ENCODE assay signal across 14 cellular contexts in the genomic region with DNA sequence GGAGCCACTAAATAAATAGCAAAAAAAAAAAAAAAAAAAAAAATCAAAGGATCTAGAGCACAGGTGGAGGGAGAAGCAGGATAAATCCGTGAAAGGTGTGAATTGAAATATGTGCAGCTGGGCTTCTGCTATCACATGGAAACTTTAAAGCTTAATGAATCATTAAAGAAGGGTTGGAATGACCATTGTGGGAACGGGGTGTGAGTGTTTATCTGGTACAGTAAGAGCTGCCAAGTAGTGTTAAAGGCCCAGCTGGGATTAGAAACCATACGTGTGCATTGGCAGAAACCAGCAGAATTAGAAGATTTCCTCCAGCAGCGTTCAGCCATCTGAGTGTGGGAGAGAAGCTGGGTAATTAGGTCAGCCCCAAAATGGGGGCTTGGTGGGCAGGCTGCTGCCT. TPM values are rescaled to one million over a fixed set of nuclear protein-coding genes. Genes with fewer than 3 reads are reported as not detected.
DNase-seq lines count a peak whose midpoint lies in the region; FAIRE-seq and TF ChIP-seq lines count a peak whose summit lies in the region.
"Had no signal": no experiment of that assay in that cellular context is flagged by ENCODE, and none has a peak within 500 bp of the region (broad histone marks: within the 10 kb centered on the region; RNA-seq: fewer than 3 reads in every experiment).

No MANE protein-coding gene starts in this region.

- H4K20me1 ChIP-seq in neural progenitor cell (ENCODE audit: low read depth), result no peaks in the 10 kb centered on the region

- H3K4me2 ChIP-seq in neural progenitor cell, result no peak overlapping the region

- H3K27ac ChIP-seq in neural progenitor cell, result no peak overlapping the region
- H3K27ac ChIP-seq in thyroid gland, result no peak overlapping the region
- H3K27ac ChIP-seq: C4-2B had no signal

- H3K9me3 Mint-ChIP-seq in neural progenitor cell, result no peaks in the 10 kb centered on the region
- H3K9me3 Mint-ChIP-seq: stimulated activated effector memory CD8-positive, alpha-beta T cell treated with anti-CD3 and anti-CD28 coated beads, Interleukin-12 subunit alpha, Interleukin-12 subunit beta, amount 100 ng/mL, for 72 hours had no signal

- peaks cover 4% of the 10 kb centered on the region for H3K27me3 Mint-ChIP-seq in neural progenitor cell (ENCODE audit: insufficient read depth, low read depth)
- H3K27me3 Mint-ChIP-seq: T-helper 17 cell had no signal

- H3F3A ChIP-seq in neural progenitor cell (ENCODE audit: low read depth), result peaks cover 8% of the 10 kb centered on the region

- H2AFZ ChIP-seq in neural progenitor cell (replicated peaks), result no peak overlapping the region

- intact Hi-C loops in thyroid gland (cut with DNase I), result no loop called here

- no peak overlapping the region for H3K4me3 Mint-ChIP-seq in neural progenitor cell
- H3K4me3 Mint-ChIP-seq: stimulated activated effector memory CD8-positive, alpha-beta T cell treated with anti-CD3 and anti-CD28 coated beads, Interleukin-12 subunit alpha, Interleukin-12 subunit beta, amount 100 ng/mL, for 72 hours; T-helper 17 cell had no signal

- DNase-seq in ELR (ENCODE audit: low read depth), result peak; percentile 46
- DNase-seq in SW480 (ENCODE audit: low spot score), result peak; percentile 70
- peak; percentile 80 for DNase-seq in fibroblast of peridontal ligament (ENCODE audit: extremely low read depth)
- no peak for DNase-seq in neural progenitor cell (ENCODE audit: low spot score)
- no peak for DNase-seq in DMS53 (lab: John Stamatoyannopoulos, UW)
- no peak for DNase-seq in thyroid gland
- DNase-seq in GM12891 (ENCODE audit: insufficient read length, low spot score), result no peak
- no peak for DNase-seq in NCI-H748 (lab: John Stamatoyannopoulos, UW; ENCODE audit: unreplicated experiment)
- DNase-seq: heart right ventricle; stimulated activated CD4-positive, alpha-beta T cell treated with anti-CD3 and anti-CD28 coated beads, Interleukin-15, amount 100 ng/mL, for 24 hours; T-helper 17 cell had no signal

- H3K27ac Mint-ChIP-seq in neural progenitor cell, result peak overlapping the region; percentile 63
- H3K27ac Mint-ChIP-seq: stimulated activated effector memory CD8-positive, alpha-beta T cell treated with anti-CD3 and anti-CD28 coated beads, Interleukin-12 subunit alpha, Interleukin-12 subunit beta, amount 100 ng/mL, for 72 hours; T-helper 17 cell had no signal

- H3K9me3 ChIP-seq in neural progenitor cell (ENCODE audit: low read depth) (no peaks in the 10 kb centered on the region), thyroid gland (no peaks in the 10 kb centered on the region)
- H3K9me3 ChIP-seq: heart right ventricle had no signal

- WGBS in thyroid gland, 2 donors, result 30 to 51% methylated on average over 4 of the region's 4 CpGs

- TF ChIP-seq POLR2A in thyroid gland (IDR thresholded peaks at IDR 0.05) (no peak), GM12891 (IDR thresholded peaks at IDR 0.05; ENCODE audit: low read depth, low read length) (no peak)

- peaks cover 4% of the 10 kb centered on the region for H3K4me1 ChIP-seq in neural progenitor cell
- H3K4me1 ChIP-seq in thyroid gland, result peaks cover 7 to 22% of the 10 kb centered on the region in 2 donors

- no peaks in the 10 kb centered on the region for H3K36me3 Mint-ChIP-seq in neural progenitor cell
- H3K36me3 Mint-ChIP-seq: stimulated activated effector memory CD8-positive, alpha-beta T cell treated with anti-CD3 and anti-CD28 coated beads, Interleukin-12 subunit alpha, Interleukin-12 subunit beta, amount 100 ng/mL, for 72 hours had no signal

- H3K4me3 ChIP-seq in neural progenitor cell (no peak overlapping the region), thyroid gland (replicated peaks in 1 of 3) (no peak overlapping the region)
- H3K4me3 ChIP-seq: heart right ventricle had no signal

- no peak overlapping the region for H3K9ac ChIP-seq in neural progenitor cell

- no peak for TF ChIP-seq CTCF in neural progenitor cell (IDR thresholded peaks at IDR 0.05)
- no peak for TF ChIP-seq CTCF in thyroid gland (IDR thresholded peaks at IDR 0.05)

- FAIRE-seq in GM12891 (lab: Jason Lieb, UNC), result no peak

- H3K4me1 Mint-ChIP-seq in neural progenitor cell, result peaks cover 11% of the 10 kb centered on the region

- no peaks in the 10 kb centered on the region for H3K36me3 ChIP-seq in neural progenitor cell
- H3K36me3 ChIP-seq in thyroid gland, result no peaks in the 10 kb centered on the region
- H3K36me3 ChIP-seq: heart right ventricle had no signal

- no peaks in the 10 kb centered on the region for H3K27me3 ChIP-seq in neural progenitor cell
- no peaks in the 10 kb centered on the region for H3K27me3 ChIP-seq in thyroid gland
- H3K27me3 ChIP-seq: heart right ventricle had no signal

- H3K79me2 ChIP-seq in neural progenitor cell (ENCODE audit: low read depth), result no peaks in the 10 kb centered on the region

TF ChIP-seq in GM12891, 5 proteins besides CTCF, POLR2A, EP300 and RAD21:
- TF ChIP-seq POU2F2 (IDR thresholded peaks at IDR 0.05; ENCODE audit: low read depth, low read length), result no peak
- TF ChIP-seq PAX5 (IDR thresholded peaks at IDR 0.05; ENCODE audit: insufficient read depth, low read length, severe bottlenecking), result no peak

RNA-seq across cellular contexts. Expression of a gene that starts 13.4 kb away (rescaled TPM):
- 0.96 TPM in 1 of 2 replicates, not detected in the other for total RNA-seq in neural progenitor cell (ENCODE audit: low replicate concordance)
- total RNA-seq in thyroid gland, result not detected
- polyA plus RNA-seq in GM12891 (2012; ENCODE audit: low read depth, missing spikeins), result not detected
- polyA plus RNA-seq: heart right ventricle had no signal

RNA-seq across cellular contexts. Expression of a gene that starts 20.2 kb away (rescaled TPM):
- total RNA-seq in neural progenitor cell (ENCODE audit: low replicate concordance) (not detected in 2 replicates), thyroid gland (10 to 100 TPM in 1 of 4 donors, 1 to 10 TPM in 3; 2.1 to 15.7 (median 6.9) TPM)
- 0.06 TPM for polyA plus RNA-seq in GM12891 (2012; ENCODE audit: low read depth, missing spikeins)
- total RNA-seq: activated CD8-positive, alpha-beta memory T cell treated with anti-CD3 and anti-CD28 coated beads for 36 hours had no signal

RNA-seq across cellular contexts. Expression of a gene that starts 21.1 kb away (rescaled TPM):
- 0.30 and 0.65 TPM in 2 replicates for total RNA-seq in neural progenitor cell (ENCODE audit: low replicate concordance)
- total RNA-seq in thyroid gland, result 10 to 100 TPM in 1 of 4 donors, 1 to 10 TPM in 3; 4.2 to 11.3 (median 7.0) TPM
- 0.56 TPM for polyA plus RNA-seq in GM12891 (2012; ENCODE audit: low read depth, missing spikeins)

RNA-seq across cellular contexts. Expression of a gene that starts 41.8 kb away (rescaled TPM):
- 29.6 and 29.8 TPM in 2 replicates for total RNA-seq in neural progenitor cell (ENCODE audit: low replicate concordance)
- 10 to 100 TPM; 13.8 to 18.2 (median 14.8) TPM for total RNA-seq in thyroid gland
- 27.7 TPM for polyA plus RNA-seq in GM12891 (2012; ENCODE audit: low read depth, missing spikeins)

RNA-seq across cellular contexts. Expression of a gene that starts 50.4 kb away (rescaled TPM):
- total RNA-seq in neural progenitor cell (ENCODE audit: low replicate concordance) (202 and 232 TPM in 2 replicates), thyroid gland (100 to 1,000 TPM; 164 to 313 (median 203) TPM)
- polyA plus RNA-seq in GM12891 (2012; ENCODE audit: low read depth, missing spikeins), result 123 TPM

Comparison
In these comparisons a context has a peak if more than half of its experiments do, and no peak if none do; other contexts are left out.
1. DNase-seq: peak in ELR (single experiment), SW480 (single experiment) and fibroblast of peridontal ligament (single experiment); none in neural progenitor cell (single experiment), DMS53 (single experiment), thyroid gland (0 of 2), GM12891 (single experiment) and NCI-H748 (single experiment).